Comparison of ENCODE assay signal across 26 cellular contexts in the genomic region with DNA sequence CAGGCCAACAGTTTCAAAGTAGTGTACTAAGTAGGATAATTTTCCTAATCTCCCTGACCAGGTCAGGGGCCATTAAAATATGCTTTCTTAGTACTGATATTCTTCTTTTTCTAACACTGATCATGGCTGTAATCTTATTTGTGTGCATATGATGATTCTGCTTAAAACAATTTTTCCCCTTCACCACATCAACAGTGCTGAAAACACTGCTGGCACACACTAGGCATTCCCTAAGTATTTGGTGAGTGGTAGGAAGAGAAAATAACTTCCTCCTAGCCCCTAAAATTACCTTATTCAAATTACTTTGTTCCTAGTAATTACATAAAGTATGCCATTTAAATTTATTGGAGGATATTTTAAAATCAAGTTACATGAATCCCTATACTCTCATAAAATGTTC.
"Had no signal": no experiment of that assay in that cellular context is flagged by ENCODE, and none has a peak within 500 bp of the region (broad histone marks: within the 10 kb centered on the region; RNA-seq: fewer than 3 reads in every experiment).

No MANE protein-coding gene starts in this region.

- H3K27me3 ChIP-seq: esophagus muscularis mucosa, foreskin keratinocyte, gastroesophageal sphincter, heart left ventricle, hepatocyte, left lung, ovary, stomach, thyroid gland, vagina had no signal

- DNase-seq: dermis blood vessel endothelial cell; effector memory CD4-positive, alpha-beta T cell; foreskin keratinocyte; heart left ventricle; left cardiac atrium; left lung; mammary epithelial cell; mesendoderm; naive thymus-derived CD4-positive, alpha-beta T cell; nucleus accumbens; ovary; posterior cingulate gyrus; psoas muscle; right cardiac atrium; small intestine; stimulated activated CD4-positive, alpha-beta T cell treated with anti-CD3 and anti-CD28 coated beads, Interleukin-15, amount 100 ng/mL, for 24 hours; stimulated activated CD4-positive, alpha-beta T cell treated with anti-CD3 and anti-CD28 coated beads, Interleukin-2, amount 100 ng/mL, for 48 hours; stimulated activated naive B cell treated with anti-CD40 and anti-IgM and Interleukin-4, amounts not matched to agents 10 μg/mL and 1 μg/mL and 100 μg/mL, for 72 hours; stomach; thyroid gland; trophoblast cell had no signal

- ATAC-seq: foreskin keratinocyte; gastroesophageal sphincter; heart left ventricle; left cardiac atrium; left lung; naive thymus-derived CD4-positive, alpha-beta T cell; psoas muscle; right cardiac atrium; stimulated activated naive B cell treated with anti-CD40 and anti-IgM and Interleukin-4, amounts not matched to agents 10 μg/mL and 1 μg/mL and 100 μg/mL, for 72 hours had no signal

- H3K36me3 ChIP-seq: ovary, thyroid gland had no signal

- H3K9me3 ChIP-seq: esophagus muscularis mucosa, gastroesophageal sphincter, heart left ventricle, left lung, ovary, psoas muscle, stomach, thyroid gland, vagina had no signal

- H3K4me3 ChIP-seq: coronary artery, esophagus muscularis mucosa, gastroesophageal sphincter, heart left ventricle, hepatocyte, left lung, ovary, psoas muscle, stomach, thyroid gland, vagina had no signal

- H3K4me1 ChIP-seq: esophagus muscularis mucosa, foreskin keratinocyte, gastroesophageal sphincter, heart left ventricle, left lung, psoas muscle, vagina had no signal

- H3K27ac ChIP-seq: coronary artery, esophagus muscularis mucosa, foreskin keratinocyte, gastroesophageal sphincter, heart left ventricle, hepatocyte, left lung, ovary, psoas muscle, stomach, thyroid gland, vagina had no signal
